In the genomic region with DNA sequence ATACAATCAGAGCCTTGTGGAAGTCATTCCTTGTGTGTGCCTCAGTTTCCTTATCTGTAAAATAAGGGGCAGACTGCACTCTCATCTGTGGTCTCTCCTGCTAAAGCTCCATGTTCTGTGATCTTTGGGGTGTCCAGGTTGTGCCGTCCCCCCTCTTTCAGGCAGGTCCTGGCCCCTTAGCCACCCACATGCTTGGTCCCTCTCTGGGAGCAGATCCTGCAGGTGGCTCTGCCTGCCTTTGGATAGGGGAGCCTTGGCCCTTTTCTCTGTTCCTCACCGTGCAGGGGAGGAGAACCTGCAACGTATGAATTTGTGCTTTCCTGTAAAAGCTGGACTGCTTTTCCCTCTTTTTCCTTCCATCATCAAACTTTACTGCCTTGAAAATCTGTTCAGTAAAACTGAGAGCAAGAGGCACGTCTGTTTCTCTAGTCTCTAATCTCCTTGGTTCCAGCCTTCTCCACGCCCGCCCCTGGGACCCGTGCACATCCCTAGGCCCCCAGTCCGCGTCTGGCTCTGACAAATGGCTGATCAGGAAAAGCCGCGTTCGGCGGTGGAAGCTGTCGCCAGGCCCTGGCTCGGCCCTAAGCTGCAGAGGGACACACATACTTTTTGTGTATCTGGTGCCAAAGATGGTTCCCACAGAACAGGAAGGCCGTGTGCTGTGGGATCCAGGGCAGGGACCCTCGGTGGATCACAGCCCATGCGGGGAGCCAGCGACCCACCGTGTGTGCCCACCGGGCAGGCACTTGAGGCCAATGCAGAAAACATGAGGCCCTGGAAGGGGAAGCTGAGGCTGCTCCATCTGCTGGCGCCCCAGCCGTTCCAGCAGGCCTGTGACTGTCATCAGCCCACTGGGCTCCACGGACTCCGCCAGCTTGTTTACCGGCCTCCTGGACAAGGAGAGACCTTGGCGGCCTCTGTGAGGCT, we compare ENCODE assay signal across 17 cellular contexts. TPM values are rescaled to one million over a fixed set of nuclear protein-coding genes. Genes with fewer than 3 reads are reported as not detected.
DNase-seq lines count a peak whose midpoint lies in the region; FAIRE-seq and TF ChIP-seq lines count a peak whose summit lies in the region.
"Had no signal": no experiment of that assay in that cellular context is flagged by ENCODE, and none has a peak within 500 bp of the region (broad histone marks: within the 10 kb centered on the region; RNA-seq: fewer than 3 reads in every experiment).

No MANE protein-coding gene starts in this region.

- FAIRE-seq in kidney (lab: Jason Lieb, UNC), result no peak
- FAIRE-seq: colon had no signal

- H3K4me1 Mint-ChIP-seq in activated CD4-positive, alpha-beta T cell treated with anti-CD3 and anti-CD28 coated beads, Interleukin-2, amount 10 ng/mL, durations not matched to agents 24 days and 14 days, result no peaks in the 10 kb centered on the region
- H3K4me1 Mint-ChIP-seq in chondrocyte (ENCODE audit: low read depth), result peaks cover 27% of the 10 kb centered on the region
- no peaks in the 10 kb centered on the region for H3K4me1 Mint-ChIP-seq in CD8-positive, alpha-beta memory T cell
- H3K4me1 Mint-ChIP-seq: activated naive CD8-positive, alpha-beta T cell treated with anti-CD3 and anti-CD28 coated beads, Interleukin-2, amount 10 ng/mL, durations not matched to agents 7 days and 5 days had no signal

- H3K27me3 Mint-ChIP-seq in activated CD4-positive, alpha-beta T cell treated with anti-CD3 and anti-CD28 coated beads, Interleukin-2, amount 10 ng/mL, durations not matched to agents 24 days and 14 days, result no peaks in the 10 kb centered on the region
- no peaks in the 10 kb centered on the region for H3K27me3 Mint-ChIP-seq in chondrocyte (ENCODE audit: low read depth)
- peaks cover 3 to 12% of the 10 kb centered on the region in 2 donors for H3K27me3 Mint-ChIP-seq in CD8-positive, alpha-beta memory T cell
- H3K27me3 Mint-ChIP-seq: activated naive CD8-positive, alpha-beta T cell treated with anti-CD3 and anti-CD28 coated beads, Interleukin-2, amount 10 ng/mL, durations not matched to agents 7 days and 5 days had no signal

- CTCF ChIA-PET in CD8-positive, alpha-beta memory T cell (lab: Charles Lee), result no interaction called here

- H3K27ac ChIP-seq in kidney (ENCODE audit: low read depth in 2 of 2, low read length in 2 of 2), result no peak overlapping the region
- peak overlapping the region; percentile 54 for H3K27ac ChIP-seq in skeletal muscle tissue (ENCODE audit: low read depth, low read length)
- no peak overlapping the region for H3K27ac ChIP-seq in CD8-positive, alpha-beta memory T cell (ENCODE audit: low read depth, low read length)
- H3K27ac ChIP-seq: esophagus squamous epithelium had no signal

- POLR2A ChIA-PET in CD8-positive, alpha-beta memory T cell (lab: Charles Lee), result no interaction called here

- peak; percentile 43 for DNase-seq in activated CD4-positive, alpha-beta T cell treated with anti-CD3 and anti-CD28 coated beads, Interleukin-2, amount 10 ng/mL, durations not matched to agents 24 days and 14 days
- no peak for DNase-seq in activated CD4-positive, alpha-beta T cell treated with anti-CD3 and anti-CD28 coated beads, Interleukin-2, amount 50 U/mL, for 1 hour
- DNase-seq in chondrocyte (ENCODE audit: low spot score) (no peak), kidney (peak; percentile 66), activated gamma-delta T cell treated with Interleukin-2 at 50 U/mL for 16 hours (no peak), NCI-H2171 treated with DMSO at 0.1 percent for 48 hours (lab: John Stamatoyannopoulos, UW) (no peak)
- no peak for DNase-seq in CD8-positive, alpha-beta memory T cell
- DNase-seq: activated naive CD8-positive, alpha-beta T cell treated with anti-CD3 and anti-CD28 coated beads, Interleukin-2, amount 10 ng/mL, durations not matched to agents 7 days and 5 days; esophagus squamous epithelium; HCEC 1CT; NCI-H1092 treated with DMSO at 0.1 percent for 48 hours; NCI-H524 treated with DMSO at 0.1 percent for 48 hours; RPMI8226; stimulated activated CD4-positive, alpha-beta T cell treated with anti-CD3 and anti-CD28 coated beads, Interleukin-2, amount 100 ng/mL, for 24 hours; T-helper 9 cell had no signal

- peaks cover 0 to 3% of the 10 kb centered on the region in 2 donors for H3K9me3 ChIP-seq in kidney (ENCODE audit: control insufficient read depth in 1 of 2, low read length in 2 of 2)
- no peaks in the 10 kb centered on the region for H3K9me3 ChIP-seq in skeletal muscle tissue (ENCODE audit: control insufficient read depth in 3 of 3, low read length in 3 of 3)
- no peaks in the 10 kb centered on the region for H3K9me3 ChIP-seq in CD8-positive, alpha-beta memory T cell (ENCODE audit: low read length)

- intact Hi-C loops in activated CD4-positive, alpha-beta T cell treated with anti-CD3 and anti-CD28 coated beads, Interleukin-2, amount 10 ng/mL, durations not matched to agents 24 days and 14 days (cut with micrococcal nuclease), result no loop called here
- intact Hi-C loops in kidney (cut with DNase I), result no loop called here

- H3K36me3 ChIP-seq in kidney (ENCODE audit: control insufficient read depth in 1 of 2, insufficient read depth in 2 of 2, low read length in 2 of 2) (no peaks in the 10 kb centered on the region), skeletal muscle tissue (ENCODE audit: control insufficient read depth in 3 of 3, insufficient read depth in 3 of 3, low read length in 3 of 3) (no peaks in the 10 kb centered on the region)
- H3K36me3 ChIP-seq in CD8-positive, alpha-beta memory T cell (ENCODE audit: insufficient read depth, low read length), result no peaks in the 10 kb centered on the region
- H3K36me3 ChIP-seq: esophagus squamous epithelium had no signal

- no peak overlapping the region for H3K4me3 Mint-ChIP-seq in activated CD4-positive, alpha-beta T cell treated with anti-CD3 and anti-CD28 coated beads, Interleukin-2, amount 10 ng/mL, durations not matched to agents 24 days and 14 days
- H3K4me3 Mint-ChIP-seq in chondrocyte (ENCODE audit: unreplicated experiment), result no peak overlapping the region
- no peak overlapping the region for H3K4me3 Mint-ChIP-seq in CD8-positive, alpha-beta memory T cell
- H3K4me3 Mint-ChIP-seq: activated naive CD8-positive, alpha-beta T cell treated with anti-CD3 and anti-CD28 coated beads, Interleukin-2, amount 10 ng/mL, durations not matched to agents 7 days and 5 days had no signal

- H3K27me3 ChIP-seq in skeletal muscle tissue (ENCODE audit: control insufficient read depth in 3 of 3, insufficient read depth in 3 of 3, low read length in 3 of 3), result peaks cover 15 to 25% (median 24%) of the 10 kb centered on the region in 3 donors
- H3K27me3 ChIP-seq in CD8-positive, alpha-beta memory T cell (ENCODE audit: insufficient read depth, low read length, poor library complexity, severe bottlenecking), result peaks cover 4% of the 10 kb centered on the region

- H3K9me3 Mint-ChIP-seq in activated CD4-positive, alpha-beta T cell treated with anti-CD3 and anti-CD28 coated beads, Interleukin-2, amount 10 ng/mL, durations not matched to agents 24 days and 14 days, result no peaks in the 10 kb centered on the region
- no peaks in the 10 kb centered on the region for H3K9me3 Mint-ChIP-seq in chondrocyte (ENCODE audit: low read depth)
- H3K9me3 Mint-ChIP-seq in CD8-positive, alpha-beta memory T cell, result peaks cover 0 to 2% (median 0%) of the 10 kb centered on the region in 5 donors
- H3K9me3 Mint-ChIP-seq: activated naive CD8-positive, alpha-beta T cell treated with anti-CD3 and anti-CD28 coated beads, Interleukin-2, amount 10 ng/mL, durations not matched to agents 7 days and 5 days had no signal

- no peaks in the 10 kb centered on the region for H3K4me1 ChIP-seq in kidney (ENCODE audit: control insufficient read depth in 1 of 2, insufficient read depth in 1 of 2, low read depth in 1 of 2, low read length in 2 of 2)
- peaks cover 3 to 14% (median 4%) of the 10 kb centered on the region in 3 donors for H3K4me1 ChIP-seq in skeletal muscle tissue (ENCODE audit: control insufficient read depth in 3 of 3, insufficient read depth in 3 of 3, low read length in 3 of 3)
- no peaks in the 10 kb centered on the region for H3K4me1 ChIP-seq in CD8-positive, alpha-beta memory T cell (ENCODE audit: insufficient read depth, low read length)
- H3K4me1 ChIP-seq: esophagus squamous epithelium had no signal

- H3K36me3 Mint-ChIP-seq in activated CD4-positive, alpha-beta T cell treated with anti-CD3 and anti-CD28 coated beads, Interleukin-2, amount 10 ng/mL, durations not matched to agents 24 days and 14 days (ENCODE audit: low read depth), result no peaks in the 10 kb centered on the region
- H3K36me3 Mint-ChIP-seq in chondrocyte (ENCODE audit: low read depth), result no peaks in the 10 kb centered on the region
- H3K36me3 Mint-ChIP-seq in CD8-positive, alpha-beta memory T cell, result no peaks in the 10 kb centered on the region
- H3K36me3 Mint-ChIP-seq: activated naive CD8-positive, alpha-beta T cell treated with anti-CD3 and anti-CD28 coated beads, Interleukin-2, amount 10 ng/mL, durations not matched to agents 7 days and 5 days had no signal

- no peak overlapping the region for H3K9ac ChIP-seq in kidney (ENCODE audit: low read length in 2 of 2)
- H3K9ac ChIP-seq in skeletal muscle tissue (ENCODE audit: low read depth in 1 of 3, low read length in 3 of 3), result peak overlapping the region in 1 of 3 donors; percentile 8

- H3K27ac Mint-ChIP-seq in activated CD4-positive, alpha-beta T cell treated with anti-CD3 and anti-CD28 coated beads, Interleukin-2, amount 10 ng/mL, durations not matched to agents 24 days and 14 days, result no peak overlapping the region
- peak overlapping the region; percentile 45 for H3K27ac Mint-ChIP-seq in chondrocyte (ENCODE audit: unreplicated experiment)
- H3K27ac Mint-ChIP-seq in CD8-positive, alpha-beta memory T cell, result no peak overlapping the region
- H3K27ac Mint-ChIP-seq: activated naive CD8-positive, alpha-beta T cell treated with anti-CD3 and anti-CD28 coated beads, Interleukin-2, amount 10 ng/mL, durations not matched to agents 7 days and 5 days had no signal

- H3K4me3 ChIP-seq in kidney (ENCODE audit: low read length in 2 of 2), result no peak overlapping the region
- no peak overlapping the region for H3K4me3 ChIP-seq in skeletal muscle tissue (ENCODE audit: low read length in 3 of 3)
- no peak overlapping the region for H3K4me3 ChIP-seq in CD8-positive, alpha-beta memory T cell (ENCODE audit: low read length)
- H3K4me3 ChIP-seq: esophagus squamous epithelium had no signal

- TF ChIP-seq CTCF in chondrocyte (IDR thresholded peaks at IDR 0.05) (peak; percentile 8), kidney (IDR thresholded peaks at IDR 0.05; ENCODE audit: borderline replicate concordance, extremely low read depth, insufficient read depth) (no peak)

RNA-seq across cellular contexts. Expression of gene COL5A1, which starts 43.4 kb away (rescaled TPM):
- total RNA-seq in activated CD4-positive, alpha-beta T cell treated with anti-CD3 and anti-CD28 coated beads, Interleukin-2, amount 10 ng/mL, durations not matched to agents 24 days and 14 days, result not detected in 2 replicates
- 2,235 to 2,410 TPM (median 2,315 TPM) in 3 replicates for total RNA-seq in chondrocyte
- 23.8 TPM for total RNA-seq in kidney
- polyA plus RNA-seq in kidney (ENCODE audit: insufficient read depth, low read depth, low replicate concordance), result 2.4 TPM
- total RNA-seq in skeletal muscle tissue, result 258 TPM
- under 1 TPM; 0.02 to 0.13 TPM for total RNA-seq in CD8-positive, alpha-beta memory T cell
- 0.43 TPM for polyA plus RNA-seq in CD8-positive, alpha-beta memory T cell

Comparison
In these comparisons a context has a peak if more than half of its experiments do, and no peak if none do; other contexts are left out.
1. DNase-seq: peak in activated CD4-positive, alpha-beta T cell treated with anti-CD3 and anti-CD28 coated beads, Interleukin-2, amount 10 ng/mL, durations not matched to agents 24 days and 14 days (single experiment) and kidney (single experiment); none in activated CD4-positive, alpha-beta T cell treated with anti-CD3 and anti-CD28 coated beads, Interleukin-2, amount 50 U/mL, for 1 hour (single experiment), chondrocyte (single experiment), activated gamma-delta T cell treated with Interleukin-2 at 50 U/mL for 16 hours (single experiment), CD8-positive, alpha-beta memory T cell (0 of 5) and NCI-H2171 treated with DMSO at 0.1 percent for 48 hours (single experiment).
2. RNA of gene COL5A1, which starts 43.4 kb away (total RNA-seq): 2,235 to 2,410 TPM in chondrocyte, 258 TPM in skeletal muscle tissue (single experiment) and 23.8 TPM in kidney (single experiment); 0.02 to 0.13 TPM in CD8-positive, alpha-beta memory T cell and not detected in activated CD4-positive, alpha-beta T cell treated with anti-CD3 and anti-CD28 coated beads, Interleukin-2, amount 10 ng/mL, durations not matched to agents 24 days and 14 days; every median in the first group is over 10 times any median in the second.